ENCODE assay signal across 19 cellular contexts in genomic region chr4:25779021-25779420, GRCh38.
DNase-seq lines count a peak whose midpoint lies in the region; ATAC-seq and TF ChIP-seq lines count a peak whose summit lies in the region.
"Had no signal": no experiment of that assay in that cellular context is flagged by ENCODE, and none has a peak within 500 bp of the region (broad histone marks: within the 10 kb centered on the region; RNA-seq: fewer than 3 reads in every experiment).

No MANE protein-coding gene starts in this region.

- no peak overlapping the region for H3K4ac ChIP-seq in IMR-90 (ENCODE audit: low read depth, low read length)

- no peak overlapping the region for H3K14ac ChIP-seq in IMR-90 (replicated peaks; ENCODE audit: low read depth, low read length)

- no peak overlapping the region for H2BK5ac ChIP-seq in IMR-90 (ENCODE audit: low read depth, low read length, poor library complexity, severe bottlenecking)

- no peak overlapping the region for H2AFZ ChIP-seq in IMR-90 (replicated peaks; ENCODE audit: low read length, poor library complexity)
- H2AFZ ChIP-seq: GM23338 had no signal

- no peaks in the 10 kb centered on the region for H3K9me1 ChIP-seq in IMR-90 (ENCODE audit: insufficient read depth, low read length)

- no peak overlapping the region for H2BK20ac ChIP-seq in IMR-90 (ENCODE audit: low read depth, low read length)

- H2BK15ac ChIP-seq in IMR-90 (ENCODE audit: low read depth, low read length): no peak overlapping the region

- CTCF ChIA-PET in IMR-90 (lab: Yijun Ruan, JAX): interaction anchor here (1.3 kb wide), 1 partner anchor 11 kb away, joined by 4 read pairs; no protein-coding TSS in a partner anchor

- no peak overlapping the region for H2AK9ac ChIP-seq in IMR-90 (replicated peaks; ENCODE audit: low read depth, low read length, poor library complexity)

- dilution Hi-C loops in IMR-90 (cut with HindIII; ENCODE audit: low sequenced_read_pairs, unreplicated experiment): no loop called here

- H4K5ac ChIP-seq in IMR-90 (ENCODE audit: low read depth, low read length): no peak overlapping the region

- peaks cover 12% of the 10 kb centered on the region for H3K36me3 ChIP-seq in IMR-90 (ENCODE audit: control insufficient read depth, insufficient read depth, low read length)
- peaks cover 16% of the 10 kb centered on the region for H3K36me3 ChIP-seq in H7 (replicated peaks; ENCODE audit: control insufficient read depth, insufficient read depth, low read length)

- intact Hi-C loops in IMR-90 (cut with micrococcal nuclease): no loop called here

- H4K8ac ChIP-seq in IMR-90 (ENCODE audit: low read depth in 2 of 2, low read length in 2 of 2): no peak overlapping the region

- WGBS in IMR-90 (ENCODE audit: extremely low coverage in 2 of 2, insufficient read length in 1 of 2), 2 experiments: no CpG with 5 or more reads among the region's 4 CpGs

- no peaks in the 10 kb centered on the region for H3K9me3 ChIP-seq in IMR-90 (ENCODE audit: control insufficient read depth, insufficient read depth, low read length)
- H3K9me3 ChIP-seq: BLaER1 had no signal

- H3K79me1 ChIP-seq in IMR-90 (ENCODE audit: low read depth in 1 of 2, low read length in 2 of 2): no peaks in the 10 kb centered on the region

- no peak overlapping the region for H3K27ac Mint-ChIP-seq in chondrocyte (ENCODE audit: unreplicated experiment)
- H3K27ac Mint-ChIP-seq: CD8-positive, alpha-beta memory T cell; GM23338 had no signal

- no peaks in the 10 kb centered on the region for H4K20me1 ChIP-seq in IMR-90 (ENCODE audit: insufficient read depth, low read length)
- H4K20me1 ChIP-seq: BLaER1 had no signal

- no peaks in the 10 kb centered on the region; the same call in 1 of the 2 replicates for H3K4me1 ChIP-seq in IMR-90 (ENCODE audit: control insufficient read depth, insufficient read depth, low read length)

- no peaks in the 10 kb centered on the region for H3K27me3 ChIP-seq in IMR-90 (ENCODE audit: control insufficient read depth, insufficient read depth, low read length)
- H3K27me3 ChIP-seq in H7 (ENCODE audit: control insufficient read depth, insufficient read depth, low read length): no peaks in the 10 kb centered on the region
- H3K27me3 ChIP-seq: BLaER1 had no signal

- no peak overlapping the region for H3K4me2 ChIP-seq in IMR-90 (ENCODE audit: low read depth, low read length)
- H3K4me2 ChIP-seq: BLaER1, GM23338, SK-N-SH had no signal

- H3K4me3 Mint-ChIP-seq in chondrocyte (ENCODE audit: unreplicated experiment): no peak overlapping the region
- H3K4me3 Mint-ChIP-seq: CD8-positive, alpha-beta memory T cell; GM23338 had no signal

- in situ Hi-C loops in IMR-90 (cut with MboI; ENCODE audit: low sequenced_read_pairs) (no loop called here), astrocyte of the spinal cord (cut with HindIII; ENCODE audit: low sequenced_read_pairs) (no loop called here)

- H3K27ac ChIP-seq in IMR-90 (ENCODE audit: insufficient read depth, low read length): no peak overlapping the region
- H3K27ac ChIP-seq: BLaER1 had no signal

- peaks cover 38% of the 10 kb centered on the region for H3K36me3 Mint-ChIP-seq in chondrocyte (ENCODE audit: low read depth)

- H2AK5ac ChIP-seq in IMR-90 (ENCODE audit: low read depth, low read length): no peak overlapping the region

- POLR2A ChIA-PET in IMR-90 (lab: Charles Lee; ENCODE audit: unreplicated experiment): no interaction called here

- peaks cover 16% of the 10 kb centered on the region for H3K9me3 Mint-ChIP-seq in chondrocyte (ENCODE audit: low read depth)
- H3K9me3 Mint-ChIP-seq: CD8-positive, alpha-beta memory T cell; GM23338 had no signal

- H3K9ac ChIP-seq in IMR-90 (ENCODE audit: low read depth, low read length): no peak overlapping the region
- H3K9ac ChIP-seq: BLaER1, SK-N-SH had no signal

- H4K91ac ChIP-seq in IMR-90 (ENCODE audit: insufficient read depth, low read depth, low read length): no peak overlapping the region

- H3K23ac ChIP-seq in IMR-90 (ENCODE audit: low read depth, low read length): no peak overlapping the region

- H2BK120ac ChIP-seq in IMR-90 (ENCODE audit: low read depth, low read length): no peak overlapping the region

- ATAC-seq in IMR-90 (ENCODE audit: low read depth): no peak; the same call in 1 of the 2 replicates
- ATAC-seq: GM12878, GM23338, Right ventricle myocardium inferior had no signal

- H3K27me3 Mint-ChIP-seq in chondrocyte (ENCODE audit: low read depth): no peaks in the 10 kb centered on the region
- H3K27me3 Mint-ChIP-seq: CD8-positive, alpha-beta memory T cell had no signal

- no peak overlapping the region for H3K56ac ChIP-seq in IMR-90 (ENCODE audit: extremely low read depth, insufficient read depth, low read length)

- no peak for TF ChIP-seq POLR2A in IMR-90 (IDR thresholded peaks at IDR 0.05; ENCODE audit: low read depth, low read length)

- no peak overlapping the region for H3K4me3 ChIP-seq in IMR-90 (ENCODE audit: insufficient read depth, low read depth, low read length)
- H3K4me3 ChIP-seq in astrocyte of the spinal cord (ENCODE audit: low read depth, low read length): no peak overlapping the region
- H3K4me3 ChIP-seq in H7 (ENCODE audit: insufficient read depth, low read depth, low read length): no peak overlapping the region
- H3K4me3 ChIP-seq: BLaER1, GM12878, GM23338 had no signal

- TF ChIP-seq CTCF in IMR-90 (conservative IDR thresholded peaks at IDR 0.05; ENCODE audit: low read depth, low read length) (no peak), astrocyte of the spinal cord (IDR thresholded peaks at IDR 0.05; ENCODE audit: low read depth, low read length) (no peak), chondrocyte (IDR thresholded peaks at IDR 0.05) (no peak)

- no peak for TF ChIP-seq RAD21 in IMR-90 (IDR thresholded peaks at IDR 0.05; ENCODE audit: low read length)

- H3K4me1 Mint-ChIP-seq in chondrocyte (ENCODE audit: low read depth): no peaks in the 10 kb centered on the region

- H3K18ac ChIP-seq in IMR-90 (ENCODE audit: low read depth, low read length): no peak overlapping the region

- peak; percentile 15 for DNase-seq in EL
- DNase-seq in IMR-90: peak; percentile 43
- DNase-seq in astrocyte of the spinal cord (ENCODE audit: low read depth, low spot score): peak; percentile 24
- peak; percentile 73 for DNase-seq in iris pigment epithelial cell (ENCODE audit: low read depth)
- DNase-seq in chondrocyte (ENCODE audit: low spot score): no peak
- no peak for DNase-seq in NCI-H1436 (lab: John Stamatoyannopoulos, UW)
- DNase-seq in H7: no peak
- DNase-seq in COR-L47 (lab: John Stamatoyannopoulos, UW): no peak
- DNase-seq: CD8-positive, alpha-beta memory T cell; Kasumi-1; NCI-H1417 treated with DMSO at 0.1 percent for 48 hours; NCI-H2029 treated with DMSO at 0.1 percent for 48 hours; NCI-H526; SK-N-SH; T-helper 1 cell had no signal

- no TSS peak for BruUV-seq in IMR-90 (replicated peaks; lab: Mats Ljungman, UMichigan)

TF ChIP-seq in IMR-90, 13 proteins besides CTCF, POLR2A, EP300 and RAD21:
- TF ChIP-seq ELK1 (IDR thresholded peaks at IDR 0.05; ENCODE audit: borderline replicate concordance, low read depth, low read length) (no peak), BHLHE40 (IDR thresholded peaks at IDR 0.05; ENCODE audit: low read depth, low read length) (no peak), RCOR1 (IDR thresholded peaks at IDR 0.05; ENCODE audit: insufficient replicate concordance, low read length) (no peak), MXI1 (IDR thresholded peaks at IDR 0.05; ENCODE audit: borderline replicate concordance, low read depth, low read length) (no peak)

Comparison
In these comparisons a context has a peak if more than half of its experiments do, and no peak if none do; other contexts are left out.
1. DNase-seq: peak in EL (single experiment), IMR-90 (single experiment), astrocyte of the spinal cord (single experiment) and iris pigment epithelial cell (single experiment); none in chondrocyte (single experiment), NCI-H1436 (single experiment), H7 (single experiment) and COR-L47 (single experiment).